Comparison of ENCODE assay signal across 2 cellular contexts in the genomic region with DNA sequence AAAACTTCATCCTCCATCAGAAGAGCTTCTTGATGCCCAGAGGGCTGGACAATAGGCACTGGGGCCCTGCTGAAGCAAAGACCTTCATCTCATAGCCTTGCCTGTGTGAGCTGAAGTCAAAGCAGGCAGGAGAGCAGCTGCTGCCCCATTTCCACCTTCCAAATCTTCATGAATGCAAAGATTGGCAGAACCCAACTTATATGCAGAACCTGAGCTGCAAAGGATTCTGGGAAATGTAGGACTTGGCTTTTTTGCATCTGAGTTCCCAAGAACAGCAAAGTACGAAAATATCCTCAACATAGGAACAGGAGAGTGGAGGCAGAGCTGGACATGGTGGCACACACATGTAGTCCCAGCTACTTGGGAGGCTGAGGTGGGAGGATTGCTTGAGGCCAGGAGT.
TF ChIP-seq lines count a peak whose summit lies in the region.

No MANE protein-coding gene starts in this region.

TF ChIP-seq in HEK293, 187 proteins besides CTCF, POLR2A, EP300 and RAD21:
- TF ChIP-seq ZNF76 (tag by site-specific recombination; IDR thresholded peaks at IDR 0.05; ENCODE audit: borderline replicate concordance, low read depth) (peak; percentile 51), ZSCAN23 (tag by site-specific recombination; IDR thresholded peaks at IDR 0.05) (no peak)

TF ChIP-seq in K562, 482 proteins besides CTCF, POLR2A, EP300 and RAD21:
- TF ChIP-seq, protein P1, sequence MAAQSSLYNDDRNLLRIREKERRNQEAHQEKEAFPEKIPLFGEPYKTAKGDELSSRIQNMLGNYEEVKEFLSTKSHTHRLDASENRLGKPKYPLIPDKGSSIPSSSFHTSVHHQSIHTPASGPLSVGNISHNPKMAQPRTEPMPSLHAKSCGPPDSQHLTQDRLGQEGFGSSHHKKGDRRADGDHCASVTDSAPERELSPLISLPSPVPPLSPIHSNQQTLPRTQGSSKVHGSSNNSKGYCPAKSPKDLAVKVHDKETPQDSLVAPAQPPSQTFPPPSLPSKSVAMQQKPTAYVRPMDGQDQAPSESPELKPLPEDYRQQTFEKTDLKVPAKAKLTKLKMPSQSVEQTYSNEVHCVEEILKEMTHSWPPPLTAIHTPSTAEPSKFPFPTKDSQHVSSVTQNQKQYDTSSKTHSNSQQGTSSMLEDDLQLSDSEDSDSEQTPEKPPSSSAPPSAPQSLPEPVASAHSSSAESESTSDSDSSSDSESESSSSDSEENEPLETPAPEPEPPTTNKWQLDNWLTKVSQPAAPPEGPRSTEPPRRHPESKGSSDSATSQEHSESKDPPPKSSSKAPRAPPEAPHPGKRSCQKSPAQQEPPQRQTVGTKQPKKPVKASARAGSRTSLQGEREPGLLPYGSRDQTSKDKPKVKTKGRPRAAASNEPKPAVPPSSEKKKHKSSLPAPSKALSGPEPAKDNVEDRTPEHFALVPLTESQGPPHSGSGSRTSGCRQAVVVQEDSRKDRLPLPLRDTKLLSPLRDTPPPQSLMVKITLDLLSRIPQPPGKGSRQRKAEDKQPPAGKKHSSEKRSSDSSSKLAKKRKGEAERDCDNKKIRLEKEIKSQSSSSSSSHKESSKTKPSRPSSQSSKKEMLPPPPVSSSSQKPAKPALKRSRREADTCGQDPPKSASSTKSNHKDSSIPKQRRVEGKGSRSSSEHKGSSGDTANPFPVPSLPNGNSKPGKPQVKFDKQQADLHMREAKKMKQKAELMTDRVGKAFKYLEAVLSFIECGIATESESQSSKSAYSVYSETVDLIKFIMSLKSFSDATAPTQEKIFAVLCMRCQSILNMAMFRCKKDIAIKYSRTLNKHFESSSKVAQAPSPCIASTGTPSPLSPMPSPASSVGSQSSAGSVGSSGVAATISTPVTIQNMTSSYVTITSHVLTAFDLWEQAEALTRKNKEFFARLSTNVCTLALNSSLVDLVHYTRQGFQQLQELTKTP (IDR thresholded peaks at IDR 0.05; ENCODE audit: low read depth in 1 of 2, partially characterized antibody in 2 of 2): no peak
- peak; percentile 60 for TF ChIP-seq ZNF143 (CRISPR knock-in tag; IDR thresholded peaks at IDR 0.05)
- no peak for TF ChIP-seq NR2C2 (CRISPR knock-in tag; IDR thresholded peaks at IDR 0.05)
- no peak for TF ChIP-seq NR2C2 (tag; IDR thresholded peaks at IDR 0.05)
